In genomic region chr7:12524794-12525386, GRCh38 we compare ENCODE assay signal across 8 cellular contexts. TPM values are rescaled to one million over a fixed set of nuclear protein-coding genes. Genes with fewer than 3 reads are reported as not detected.
DNase-seq lines count a peak whose midpoint lies in the region; ATAC-seq and TF ChIP-seq lines count a peak whose summit lies in the region.

No MANE protein-coding gene starts in this region.

- no peak overlapping the region for H3K4me3 Mint-ChIP-seq in stimulated activated naive CD8-positive, alpha-beta T cell treated with anti-CD3 and anti-CD28 coated beads, Interleukin-15, amount 100 ng/mL, for 72 hours

- ATAC-seq in HG02870 (IDR thresholded peaks at IDR 0.05; ENCODE audit: unreplicated experiment) = peak; percentile 62
- peak; percentile 60 for ATAC-seq in upper lobe of right lung
- ATAC-seq in stimulated activated naive CD8-positive, alpha-beta T cell treated with anti-CD3 and anti-CD28 coated beads, Interleukin-15, amount 100 ng/mL, for 72 hours = no peak

- no peaks in the 10 kb centered on the region for H3K9me3 Mint-ChIP-seq in stimulated activated naive CD8-positive, alpha-beta T cell treated with anti-CD3 and anti-CD28 coated beads, Interleukin-15, amount 100 ng/mL, for 72 hours

- intact Hi-C loops in upper lobe of right lung (cut with DNase I) = no loop called here

- DNase-seq in GM03348 (ENCODE audit: low spot score) (peak; percentile 36), NCI-H2171 treated with DMSO at 0.1 percent for 48 hours (lab: John Stamatoyannopoulos, UW) (peak; percentile 62), amniotic epithelial cell (ENCODE audit: low read depth) (peak; percentile 57), iris pigment epithelial cell (ENCODE audit: low read depth) (peak; percentile 69), upper lobe of right lung (no peak)
- no peak for DNase-seq in stimulated activated naive CD8-positive, alpha-beta T cell treated with anti-CD3 and anti-CD28 coated beads, Interleukin-15, amount 100 ng/mL, for 72 hours
- DNase-seq in effector CD8-positive, alpha-beta T cell (lab: John Stamatoyannopoulos, UW) = no peak

- H3K4me1 ChIP-seq in upper lobe of right lung = no peaks in the 10 kb centered on the region

- no peak overlapping the region for H3K27ac ChIP-seq in upper lobe of right lung

- no peaks in the 10 kb centered on the region for H3K4me1 Mint-ChIP-seq in stimulated activated naive CD8-positive, alpha-beta T cell treated with anti-CD3 and anti-CD28 coated beads, Interleukin-15, amount 100 ng/mL, for 72 hours

- H3K9me3 ChIP-seq in upper lobe of right lung = no peaks in the 10 kb centered on the region

- H3K4me3 ChIP-seq in upper lobe of right lung = no peak overlapping the region

- TF ChIP-seq CTCF in upper lobe of right lung (IDR thresholded peaks at IDR 0.05) = peak; percentile 74

- H3K27ac Mint-ChIP-seq in stimulated activated naive CD8-positive, alpha-beta T cell treated with anti-CD3 and anti-CD28 coated beads, Interleukin-15, amount 100 ng/mL, for 72 hours = no peak overlapping the region

- H3K27me3 ChIP-seq in upper lobe of right lung = peaks cover 4% of the 10 kb centered on the region

- H3K36me3 ChIP-seq in upper lobe of right lung = no peaks in the 10 kb centered on the region

- H3K27me3 Mint-ChIP-seq in stimulated activated naive CD8-positive, alpha-beta T cell treated with anti-CD3 and anti-CD28 coated beads, Interleukin-15, amount 100 ng/mL, for 72 hours = peaks cover 27% of the 10 kb centered on the region

RNA-seq across cellular contexts. Expression of gene SCIN, which starts 45.6 kb away (rescaled TPM):
- 14.3 TPM for total RNA-seq in upper lobe of right lung

Comparison
In these comparisons a context has a peak if more than half of its experiments do, and no peak if none do; other contexts are left out.
1. DNase-seq: peak in GM03348 (single experiment), NCI-H2171 treated with DMSO at 0.1 percent for 48 hours (single experiment), amniotic epithelial cell (single experiment) and iris pigment epithelial cell (single experiment); none in upper lobe of right lung (single experiment), stimulated activated naive CD8-positive, alpha-beta T cell treated with anti-CD3 and anti-CD28 coated beads, Interleukin-15, amount 100 ng/mL, for 72 hours (0 of 2) and effector CD8-positive, alpha-beta T cell (single experiment).